ENCODE assay signal across 22 cellular contexts in the genomic region with DNA sequence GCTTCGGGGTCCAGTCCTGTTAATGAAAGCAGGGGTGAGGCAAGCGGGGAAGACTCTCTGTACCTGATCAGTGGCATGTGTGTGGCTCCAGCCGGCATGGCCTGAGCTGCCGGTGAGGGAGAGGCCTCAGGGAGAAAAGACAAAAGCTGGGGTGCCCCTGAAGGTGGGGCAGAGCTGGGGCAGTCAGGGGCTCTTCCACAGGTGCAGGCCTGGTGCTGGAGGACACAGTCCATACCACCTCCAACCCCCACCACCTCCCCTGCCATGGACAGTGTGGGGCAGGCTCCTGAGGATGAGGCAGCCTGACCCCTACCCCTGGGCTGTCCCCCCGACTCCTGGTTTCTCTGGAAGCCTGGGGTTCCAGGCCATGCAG.
A peak's percentile ranks its signal among the peaks of the same experiment; 100 is the strongest.
DNase-seq lines count a peak whose midpoint lies in the region; ATAC-seq and TF ChIP-seq lines count a peak whose summit lies in the region.
"Had no signal": no experiment of that assay in that cellular context is flagged by ENCODE, and none has a peak within 500 bp of the region (broad histone marks: within the 10 kb centered on the region; RNA-seq: fewer than 3 reads in every experiment).

No MANE protein-coding gene starts in this region.

- peaks cover 9% of the 10 kb centered on the region for H3K9me3 ChIP-seq in left ventricle myocardium inferior (replicated peaks)
- no peaks in the 10 kb centered on the region for H3K9me3 ChIP-seq in endodermal cell (ENCODE audit: control insufficient read depth, low read length)
- H3K9me3 ChIP-seq in psoas muscle = no peaks in the 10 kb centered on the region

- H3K9me3 Mint-ChIP-seq in endodermal cell = no peaks in the 10 kb centered on the region
- H3K9me3 Mint-ChIP-seq: CD8-positive, alpha-beta T cell had no signal

- intact Hi-C loops in left cardiac atrium (cut with DNase I) (no loop called here), left ventricle myocardium inferior (cut with micrococcal nuclease) (no loop called here), psoas muscle (cut with DNase I) (no loop called here)

- H3K27ac ChIP-seq in left ventricle myocardium inferior (replicated peaks) (no peak overlapping the region), endodermal cell (ENCODE audit: low read depth, low read length) (no peak overlapping the region), psoas muscle (no peak overlapping the region)
- H3K27ac ChIP-seq: A549; BLaER1 treated with 17β-estradiol and CSF1 and Interleukin-3, amounts not matched to agents 10 nM and 100 nM; GM23248 had no signal

- no peak overlapping the region for H3K4me3 ChIP-seq in left ventricle myocardium inferior
- no peak overlapping the region for H3K4me3 ChIP-seq in endodermal cell (ENCODE audit: low read length)
- H3K4me3 ChIP-seq in psoas muscle = no peak overlapping the region
- H3K4me3 ChIP-seq: A549; BLaER1 treated with 17β-estradiol and CSF1 and Interleukin-3, amounts not matched to agents 10 nM and 100 nM; GM12878; GM23248 had no signal

- no peaks in the 10 kb centered on the region for H3K36me3 ChIP-seq in left ventricle myocardium inferior
- H3K36me3 ChIP-seq in endodermal cell (ENCODE audit: control insufficient read depth, insufficient read depth, low read length) = no peaks in the 10 kb centered on the region
- H3K36me3 ChIP-seq in psoas muscle (ENCODE audit: insufficient read depth in 1 of 2, low read depth in 1 of 2) = no peaks in the 10 kb centered on the region
- H3K36me3 ChIP-seq: BLaER1 treated with 17β-estradiol and CSF1 and Interleukin-3, amounts not matched to agents 10 nM and 100 nM had no signal

- TF ChIP-seq CTCF in left ventricle myocardium inferior (IDR thresholded peaks at IDR 0.05; ENCODE audit: borderline replicate concordance) (no peak), endodermal cell (conservative IDR thresholded peaks at IDR 0.05) (no peak), psoas muscle (IDR thresholded peaks at IDR 0.05) (no peak)

- peaks cover 4% of the 10 kb centered on the region for H3K36me3 Mint-ChIP-seq in endodermal cell (ENCODE audit: low read depth)

- no peaks in the 10 kb centered on the region for H3K27me3 Mint-ChIP-seq in endodermal cell (ENCODE audit: insufficient read depth)

- no peak overlapping the region for H3K9ac ChIP-seq in endodermal cell (ENCODE audit: extremely low read depth, low read length, poor library complexity, severe bottlenecking)
- H3K9ac ChIP-seq: BLaER1 treated with 17β-estradiol and CSF1 and Interleukin-3, amounts not matched to agents 10 nM and 100 nM; GM23248 had no signal

- no peak overlapping the region for H3K4me3 Mint-ChIP-seq in endodermal cell
- H3K4me3 Mint-ChIP-seq: CD8-positive, alpha-beta T cell had no signal

- no peaks in the 10 kb centered on the region for H3K4me1 Mint-ChIP-seq in endodermal cell

- peak overlapping the region; percentile 64 for H3K27ac Mint-ChIP-seq in endodermal cell
- H3K27ac Mint-ChIP-seq: CD8-positive, alpha-beta T cell had no signal

- DNase-seq in left cardiac atrium = peak; percentile 9
- no peak for DNase-seq in left ventricle myocardium inferior
- DNase-seq in endodermal cell = no peak
- peak; percentile 3 to 21 for DNase-seq in psoas muscle
- no peak for DNase-seq in activated T-cell treated with anti-CD3 and anti-CD28 coated beads, Interleukin-2, amount 50 U/mL, for 48 hours
- DNase-seq: CD8-positive, alpha-beta T cell; DND-41; GM23248; HCEC 1CT; KBM-7; MM.1S; NCI-H1048; NCI-H1417 treated with DMSO at 0.1 percent for 48 hours; NCI-H187; NCI-H446; NCI-H526 treated with DMSO at 0.1 percent for 48 hours; SHP77 had no signal

- H3K27me3 ChIP-seq in left ventricle myocardium inferior (ENCODE audit: low read depth) (no peaks in the 10 kb centered on the region), endodermal cell (ENCODE audit: control insufficient read depth, insufficient read depth, low read length, poor library complexity, severe bottlenecking) (no peaks in the 10 kb centered on the region), psoas muscle (ENCODE audit: insufficient read depth in 3 of 3, low read length in 2 of 3) (no peaks in the 10 kb centered on the region)

- no peak for ATAC-seq in left cardiac atrium
- no peak for ATAC-seq in psoas muscle
- ATAC-seq in GM18858 (IDR thresholded peaks at IDR 0.05; ENCODE audit: unreplicated experiment) = no peak
- no peak for ATAC-seq in HG03520 (IDR thresholded peaks at IDR 0.05; ENCODE audit: unreplicated experiment)
- ATAC-seq: A549; CD8-positive, alpha-beta T cell; GM12878 had no signal

- H3K4me1 ChIP-seq in left ventricle myocardium inferior (peaks cover 19% of the 10 kb centered on the region), endodermal cell (ENCODE audit: control insufficient read depth, insufficient read depth, low read length) (no peaks in the 10 kb centered on the region), psoas muscle (peaks cover 19% of the 10 kb centered on the region)
- H3K4me1 ChIP-seq: A549 had no signal

- WGBS in endodermal cell (ENCODE audit: insufficient coverage in 1 of 2, insufficient read length in 1 of 2), 2 experiments = 92% methylated on average over 4 of the region's 5 CpGs; no CpG with 5 or more reads in 1 of the 2 experiments
- 81 to 92% (median 91%) methylated on average over 3 to 5 of the region's 5 CpGs for WGBS in psoas muscle, 3 donors

Comparison
In these comparisons a context has a peak if more than half of its experiments do, and no peak if none do; other contexts are left out.
1. DNase-seq: peak in left cardiac atrium (single experiment) and psoas muscle (2 of 2); none in left ventricle myocardium inferior (single experiment), endodermal cell (single experiment) and activated T-cell treated with anti-CD3 and anti-CD28 coated beads, Interleukin-2, amount 50 U/mL, for 48 hours (0 of 2).